Comparison of ENCODE assay signal across 28 cellular contexts in the genomic region with DNA sequence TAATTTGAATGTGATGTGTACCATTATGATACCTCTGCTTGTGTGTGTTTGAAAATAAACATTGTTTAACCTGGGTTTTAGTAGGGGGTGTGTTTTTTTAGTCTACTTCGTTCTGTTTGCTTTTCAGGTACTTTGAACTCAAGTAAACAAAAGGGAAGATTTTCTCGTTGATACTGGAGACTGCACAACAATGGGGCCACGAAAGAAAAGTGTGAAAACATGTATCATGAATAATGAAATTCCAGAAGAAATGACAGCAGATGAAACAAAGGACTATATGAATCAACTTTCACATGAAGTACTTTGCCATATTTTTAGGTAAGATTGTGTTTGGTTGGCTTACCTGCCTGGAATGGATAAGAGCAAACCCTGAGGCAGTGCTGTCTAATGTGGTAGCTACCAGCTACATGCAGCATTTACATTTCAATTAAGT. TPM values are rescaled to one million over a fixed set of nuclear protein-coding genes. Genes with fewer than 3 reads are reported as not detected.
DNase-seq lines count a peak whose midpoint lies in the region; ATAC-seq and TF ChIP-seq lines count a peak whose summit lies in the region.
"Had no signal": no experiment of that assay in that cellular context is flagged by ENCODE, and none has a peak within 500 bp of the region (broad histone marks: within the 10 kb centered on the region; RNA-seq: fewer than 3 reads in every experiment).

No MANE protein-coding gene starts in this region.

- no peaks in the 10 kb centered on the region for H3K9me3 Mint-ChIP-seq in activated T-cell treated with anti-CD3 and anti-CD28 coated beads, Interleukin-2, amount 50 U/mL, for 72 hours
- no peaks in the 10 kb centered on the region for H3K9me3 Mint-ChIP-seq in activated T-cell treated with anti-CD3 and anti-CD28 coated beads, Interleukin-2, amount 50 U/mL, for 4 hours
- no peaks in the 10 kb centered on the region for H3K9me3 Mint-ChIP-seq in endothelial cell (ENCODE audit: unreplicated experiment)
- no peaks in the 10 kb centered on the region for H3K9me3 Mint-ChIP-seq in progenitor cell of endocrine pancreas (ENCODE audit: low read depth)
- H3K9me3 Mint-ChIP-seq: activated CD4-positive, alpha-beta memory T cell treated with anti-CD3 and anti-CD28 coated beads, Interleukin-2, amount 10 ng/mL, durations not matched to agents 7 days and 5 days; activated naive CD8-positive, alpha-beta T cell treated with anti-CD3 and anti-CD28 coated beads for 36 hours; CD4-positive, alpha-beta memory T cell; naive thymus-derived CD8-positive, alpha-beta T cell; stimulated activated memory B cell treated with anti-CD40 and anti-IgM and Interleukin-4, amounts not matched to agents 10 μg/mL and 1 μg/mL and 100 μg/mL, for 72 hours; T-helper 1 cell treated with Interleukin-12 subunit alpha and Interleukin-12 subunit beta and Interleukin-4 antibody, amounts not matched to agents 30 μg/mL and 1 μg/mL, for 36 hours had no signal

- H3K36me3 Mint-ChIP-seq in activated T-cell treated with anti-CD3 and anti-CD28 coated beads, Interleukin-2, amount 50 U/mL, for 72 hours (ENCODE audit: insufficient read depth in 2 of 2), result peaks cover 5 to 11% of the 10 kb centered on the region in 2 donors
- peaks cover 23% of the 10 kb centered on the region for H3K36me3 Mint-ChIP-seq in activated T-cell treated with anti-CD3 and anti-CD28 coated beads, Interleukin-2, amount 50 U/mL, for 4 hours (ENCODE audit: insufficient read depth)
- H3K36me3 Mint-ChIP-seq in endothelial cell (ENCODE audit: low read depth, unreplicated experiment) (no peaks in the 10 kb centered on the region), progenitor cell of endocrine pancreas (ENCODE audit: insufficient read depth) (peaks cover 7% of the 10 kb centered on the region)

- peaks cover 55% of the 10 kb centered on the region for H3K4me1 Mint-ChIP-seq in activated T-cell treated with anti-CD3 and anti-CD28 coated beads, Interleukin-2, amount 50 U/mL, for 72 hours (ENCODE audit: low read depth)
- peaks cover 53% of the 10 kb centered on the region for H3K4me1 Mint-ChIP-seq in activated T-cell treated with anti-CD3 and anti-CD28 coated beads, Interleukin-2, amount 50 U/mL, for 4 hours (ENCODE audit: low read depth)
- H3K4me1 Mint-ChIP-seq in endothelial cell (ENCODE audit: unreplicated experiment) (peaks cover 33% of the 10 kb centered on the region), progenitor cell of endocrine pancreas (ENCODE audit: low read depth) (peaks cover 53% of the 10 kb centered on the region)

- TF ChIP-seq CTCF in endothelial cell (IDR thresholded peaks at IDR 0.05; ENCODE audit: unreplicated experiment) (no peak), progenitor cell of endocrine pancreas (IDR thresholded peaks at IDR 0.05; ENCODE audit: unreplicated experiment) (no peak)

- ATAC-seq in activated T-cell treated with anti-CD3 and anti-CD28 coated beads, Interleukin-2, amount 50 U/mL, for 72 hours (replicated peaks in 1 of 2), result no peak
- ATAC-seq in activated T-cell treated with anti-CD3 and anti-CD28 coated beads, Interleukin-2, amount 50 U/mL, for 4 hours, result no peak
- ATAC-seq in HG02981 (IDR thresholded peaks at IDR 0.05; ENCODE audit: unreplicated experiment) (no peak), HG02852 (IDR thresholded peaks at IDR 0.05; ENCODE audit: unreplicated experiment) (no peak)
- ATAC-seq: naive thymus-derived CD8-positive, alpha-beta T cell; stimulated activated memory B cell treated with anti-CD40 and anti-IgM and Interleukin-4, amounts not matched to agents 10 μg/mL and 1 μg/mL and 100 μg/mL, for 72 hours had no signal

- H3K27ac Mint-ChIP-seq in activated T-cell treated with anti-CD3 and anti-CD28 coated beads, Interleukin-2, amount 50 U/mL, for 72 hours, result peak overlapping the region; percentile 58
- peak overlapping the region; percentile 78 for H3K27ac Mint-ChIP-seq in endothelial cell (ENCODE audit: unreplicated experiment)
- peak overlapping the region; percentile 34 for H3K27ac Mint-ChIP-seq in progenitor cell of endocrine pancreas
- H3K27ac Mint-ChIP-seq: activated CD4-positive, alpha-beta memory T cell treated with anti-CD3 and anti-CD28 coated beads, Interleukin-2, amount 10 ng/mL, durations not matched to agents 7 days and 5 days; stimulated activated memory B cell treated with anti-CD40 and anti-IgM and Interleukin-4, amounts not matched to agents 10 μg/mL and 1 μg/mL and 100 μg/mL, for 72 hours; T-helper 1 cell treated with Interleukin-12 subunit alpha and Interleukin-12 subunit beta and Interleukin-4 antibody, amounts not matched to agents 30 μg/mL and 1 μg/mL, for 36 hours had no signal

- no peak for DNase-seq in activated T-cell treated with anti-CD3 and anti-CD28 coated beads, Interleukin-2, amount 50 U/mL, for 72 hours
- no peak for DNase-seq in activated T-cell treated with anti-CD3 and anti-CD28 coated beads, Interleukin-2, amount 50 U/mL, for 4 hours
- DNase-seq in NCI-H146 (lab: John Stamatoyannopoulos, UW), result peak; percentile 13
- DNase-seq in endothelial cell (ENCODE audit: low spot score), result no peak
- no peak for DNase-seq in progenitor cell of endocrine pancreas (ENCODE audit: low spot score, unreplicated experiment)
- no peak for DNase-seq in NCI-H524 (lab: John Stamatoyannopoulos, UW)
- DNase-seq: activated CD4-positive, alpha-beta memory T cell treated with anti-CD3 and anti-CD28 coated beads, Interleukin-2, amount 10 ng/mL, durations not matched to agents 7 days and 5 days; activated naive CD8-positive, alpha-beta T cell treated with anti-CD3 and anti-CD28 coated beads for 36 hours; activated T-cell treated with anti-CD3 and anti-CD28 coated beads, Interleukin-2, amount 50 U/mL, for 1 hour; CD4-positive, alpha-beta memory T cell; DMS79; effector memory CD4-positive, alpha-beta T cell; H7; Karpas-422; naive thymus-derived CD8-positive, alpha-beta T cell; stimulated activated CD4-positive, alpha-beta T cell treated with anti-CD3 and anti-CD28 coated beads, Interleukin-1b, Interleukin-23, amount 100 ng/mL, for 48 hours; WERI-Rb-1 had no signal

- H3K4me3 Mint-ChIP-seq in activated T-cell treated with anti-CD3 and anti-CD28 coated beads, Interleukin-2, amount 50 U/mL, for 72 hours, result no peak overlapping the region
- no peak overlapping the region for H3K4me3 Mint-ChIP-seq in activated T-cell treated with anti-CD3 and anti-CD28 coated beads, Interleukin-2, amount 50 U/mL, for 4 hours
- H3K4me3 Mint-ChIP-seq in endothelial cell (ENCODE audit: unreplicated experiment) (no peak overlapping the region), progenitor cell of endocrine pancreas (ENCODE audit: low read depth) (peak overlapping the region; percentile 8)
- H3K4me3 Mint-ChIP-seq: activated CD4-positive, alpha-beta memory T cell treated with anti-CD3 and anti-CD28 coated beads, Interleukin-2, amount 10 ng/mL, durations not matched to agents 7 days and 5 days; activated naive CD8-positive, alpha-beta T cell treated with anti-CD3 and anti-CD28 coated beads for 36 hours; stimulated activated memory B cell treated with anti-CD40 and anti-IgM and Interleukin-4, amounts not matched to agents 10 μg/mL and 1 μg/mL and 100 μg/mL, for 72 hours; T-helper 1 cell treated with Interleukin-12 subunit alpha and Interleukin-12 subunit beta and Interleukin-4 antibody, amounts not matched to agents 30 μg/mL and 1 μg/mL, for 36 hours had no signal

- no peaks in the 10 kb centered on the region for H3K27me3 Mint-ChIP-seq in activated T-cell treated with anti-CD3 and anti-CD28 coated beads, Interleukin-2, amount 50 U/mL, for 72 hours (ENCODE audit: low read depth)
- H3K27me3 Mint-ChIP-seq in activated T-cell treated with anti-CD3 and anti-CD28 coated beads, Interleukin-2, amount 50 U/mL, for 4 hours (ENCODE audit: low read depth), result no peaks in the 10 kb centered on the region
- H3K27me3 Mint-ChIP-seq in endothelial cell (ENCODE audit: unreplicated experiment) (peaks cover 2% of the 10 kb centered on the region), progenitor cell of endocrine pancreas (no peaks in the 10 kb centered on the region)
- H3K27me3 Mint-ChIP-seq: activated CD4-positive, alpha-beta memory T cell treated with anti-CD3 and anti-CD28 coated beads, Interleukin-2, amount 10 ng/mL, durations not matched to agents 7 days and 5 days; activated naive CD8-positive, alpha-beta T cell treated with anti-CD3 and anti-CD28 coated beads for 36 hours; CD4-positive, alpha-beta memory T cell; naive thymus-derived CD8-positive, alpha-beta T cell; stimulated activated memory B cell treated with anti-CD40 and anti-IgM and Interleukin-4, amounts not matched to agents 10 μg/mL and 1 μg/mL and 100 μg/mL, for 72 hours had no signal

RNA-seq across cellular contexts. Expression of gene FBXO38, which starts 10.8 kb away (rescaled TPM):
- 10 to 100 TPM; 62.8 to 68.5 TPM for total RNA-seq in activated T-cell treated with anti-CD3 and anti-CD28 coated beads, Interleukin-2, amount 50 U/mL, for 72 hours
- 10 to 100 TPM; 29.8 to 31.5 (median 30.5) TPM for total RNA-seq in activated T-cell treated with anti-CD3 and anti-CD28 coated beads, Interleukin-2, amount 50 U/mL, for 4 hours
- 50.0 TPM for total RNA-seq in endothelial cell (ENCODE audit: unreplicated experiment)
- 65.0 and 68.1 TPM in 2 replicates for total RNA-seq in progenitor cell of endocrine pancreas

RNA-seq across cellular contexts. Expression of gene SPINK9, which starts 59.2 kb away (rescaled TPM):
- not detected for total RNA-seq in activated T-cell treated with anti-CD3 and anti-CD28 coated beads, Interleukin-2, amount 50 U/mL, for 72 hours
- not detected for total RNA-seq in activated T-cell treated with anti-CD3 and anti-CD28 coated beads, Interleukin-2, amount 50 U/mL, for 4 hours
- not detected for total RNA-seq in endothelial cell (ENCODE audit: unreplicated experiment)
- not detected in 2 replicates for total RNA-seq in progenitor cell of endocrine pancreas
- total RNA-seq: activated CD4-positive, alpha-beta memory T cell treated with anti-CD3 and anti-CD28 coated beads, Interleukin-2, amount 10 ng/mL, durations not matched to agents 7 days and 5 days; activated naive CD8-positive, alpha-beta T cell treated with anti-CD3 and anti-CD28 coated beads for 36 hours; CD4-positive, alpha-beta memory T cell; chondrocyte; glomerular endothelial cell; H7; HT1080; mesenteric fat pad; naive thymus-derived CD8-positive, alpha-beta T cell; posterior vena cava; SK-MEL-5; skeletal muscle tissue had no signal
